ENCODE assay signal across 10 cellular contexts in the genomic region with DNA sequence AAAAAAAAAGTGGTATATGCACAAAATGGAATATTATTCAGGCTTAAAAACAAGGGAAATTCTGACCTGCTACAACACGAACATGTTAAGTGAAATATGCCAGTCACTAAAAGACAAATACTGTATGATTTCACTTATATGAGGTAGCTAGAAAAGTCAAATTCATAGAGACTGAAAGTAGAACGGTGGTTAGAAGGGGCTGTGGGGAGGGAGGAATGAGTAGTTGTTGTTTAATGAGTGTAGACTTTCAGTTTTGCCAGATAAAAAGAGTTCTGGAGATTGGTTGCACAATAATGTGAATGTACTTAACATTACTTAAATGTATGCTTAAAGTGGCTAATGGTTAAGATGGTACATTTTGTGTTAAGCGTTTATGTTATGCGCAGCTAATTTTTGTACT.
DNase-seq lines count a peak whose midpoint lies in the region; ATAC-seq and TF ChIP-seq lines count a peak whose summit lies in the region.
"Had no signal": no experiment of that assay in that cellular context is flagged by ENCODE, and none has a peak within 500 bp of the region (broad histone marks: within the 10 kb centered on the region; RNA-seq: fewer than 3 reads in every experiment).

No MANE protein-coding gene starts in this region.

- no peaks in the 10 kb centered on the region for H3K36me3 Mint-ChIP-seq in activated naive CD8-positive, alpha-beta T cell
- H3K36me3 Mint-ChIP-seq in H9 (ENCODE audit: insufficient read depth in 1 of 3, low read depth in 3 of 3): no peaks in the 10 kb centered on the region

- no peak overlapping the region for H3K4me2 ChIP-seq in H9 (ENCODE audit: insufficient read depth, insufficient read length, low read length)

- H2BK5ac ChIP-seq in H9 (ENCODE audit: insufficient read length, low read length): no peak overlapping the region

- no peaks in the 10 kb centered on the region for H4K20me1 ChIP-seq in H9 (ENCODE audit: control insufficient read depth, insufficient read depth, insufficient read length)

- no peaks in the 10 kb centered on the region; the same call in 1 of the 2 replicates for H3K4me1 ChIP-seq in H9 (ENCODE audit: insufficient read depth, low read length)

- no peak overlapping the region for H3K27ac ChIP-seq in H9 (ENCODE audit: insufficient read length, low read depth, low read length)
- no peak overlapping the region for H3K27ac ChIP-seq in caudate nucleus (ENCODE audit: low read depth, low read length)

- H3K27me3 Mint-ChIP-seq in activated naive CD8-positive, alpha-beta T cell: no peaks in the 10 kb centered on the region
- no peaks in the 10 kb centered on the region for H3K27me3 Mint-ChIP-seq in H9 (ENCODE audit: low read depth)

- H3K9ac ChIP-seq in H9 (ENCODE audit: extremely low read depth, insufficient read length, low read length): no peak overlapping the region

- H4K8ac ChIP-seq in H9 (replicated peaks; ENCODE audit: insufficient read length, low read depth, low read length): no peak overlapping the region

- H4K91ac ChIP-seq in H9 (ENCODE audit: insufficient read length, low read depth, low read length): no peak overlapping the region

- ATAC-seq in GM18873 (IDR thresholded peaks at IDR 0.05; ENCODE audit: low FRiP score, unreplicated experiment) (peak; percentile 44), GM21515 (IDR thresholded peaks at IDR 0.05; ENCODE audit: unreplicated experiment) (peak; percentile 61), HG03175 (IDR thresholded peaks at IDR 0.05; ENCODE audit: unreplicated experiment) (peak; percentile 50)

- no peak overlapping the region for H2AFZ ChIP-seq in H9 (ENCODE audit: low read length)

- peak overlapping the region; percentile 64 for H3K27ac Mint-ChIP-seq in activated naive CD8-positive, alpha-beta T cell
- H3K27ac Mint-ChIP-seq in H9: no peak overlapping the region

- H3K56ac ChIP-seq in H9 (ENCODE audit: insufficient read length, low read depth, low read length): no peak overlapping the region

- DNase-seq in NCI-H187 treated with DMSO at 0.1 percent for 48 hours (lab: John Stamatoyannopoulos, UW) (no peak), H9 (no peak), caudate nucleus (lab: John Stamatoyannopoulos, UW) (no peak)
- DNase-seq: dermis blood vessel endothelial cell, NCI-H1092 treated with DMSO at 0.1 percent for 48 hours had no signal

- no peak overlapping the region for H2BK12ac ChIP-seq in H9 (ENCODE audit: insufficient read length, low read depth, low read length)

- no peak overlapping the region for H3T11ph ChIP-seq in H9 (ENCODE audit: low read length)

- peak overlapping the region; percentile 32 for H3K4me3 Mint-ChIP-seq in activated naive CD8-positive, alpha-beta T cell
- no peak overlapping the region for H3K4me3 Mint-ChIP-seq in H9
- H3K4me3 Mint-ChIP-seq: neural crest cell had no signal

- H2BK15ac ChIP-seq in H9 (ENCODE audit: low read depth, low read length): no peak overlapping the region

- H3K4ac ChIP-seq in H9 (ENCODE audit: low read depth, low read length): no peak overlapping the region

- no peak overlapping the region for H2AK5ac ChIP-seq in H9 (ENCODE audit: insufficient read length, low read length)

- no peak for TF ChIP-seq CTCF in H9 (conservative IDR thresholded peaks at IDR 0.05)

- H4K5ac ChIP-seq in H9 (ENCODE audit: insufficient read length, low read depth, low read length): no peak overlapping the region

- H2BK120ac ChIP-seq in H9 (ENCODE audit: low read depth, low read length, poor library complexity, severe bottlenecking): no peak overlapping the region

- no CpG with 5 or more reads among the region's 4 CpGs for WGBS in H9 (ENCODE audit: extremely low coverage, insufficient read length, low lambda C conversion rate)

- H3K9me3 Mint-ChIP-seq in activated naive CD8-positive, alpha-beta T cell (ENCODE audit: low read depth): no peaks in the 10 kb centered on the region
- H3K9me3 Mint-ChIP-seq in H9: no peaks in the 10 kb centered on the region
- H3K9me3 Mint-ChIP-seq: neural crest cell had no signal

- no peaks in the 10 kb centered on the region for H3K79me2 ChIP-seq in H9 (ENCODE audit: insufficient read depth, low read length)

- H3K9me3 ChIP-seq in H9 (ENCODE audit: control insufficient read depth, low read depth, low read length): no peaks in the 10 kb centered on the region

- H3K79me1 ChIP-seq in H9 (ENCODE audit: insufficient read depth, low read depth, low read length, poor library complexity, severe bottlenecking): no peaks in the 10 kb centered on the region

- no peak overlapping the region for H3K18ac ChIP-seq in H9 (ENCODE audit: insufficient read length, low read depth, low read length)

- H2BK20ac ChIP-seq in H9 (ENCODE audit: low read depth, low read length, poor library complexity, severe bottlenecking): no peak overlapping the region

- no peak overlapping the region for H3K23ac ChIP-seq in H9 (ENCODE audit: insufficient read length, low read depth, low read length)

- H3K27me3 ChIP-seq in H9 (ENCODE audit: insufficient read depth, low read length): no peaks in the 10 kb centered on the region

- peaks cover 53% of the 10 kb centered on the region for H3K4me1 Mint-ChIP-seq in activated naive CD8-positive, alpha-beta T cell (ENCODE audit: low read depth)
- H3K4me1 Mint-ChIP-seq in H9: peaks cover 17 to 18% of the 10 kb centered on the region in 2 experiments
- H3K4me1 Mint-ChIP-seq: neural crest cell had no signal

- H3K23me2 ChIP-seq in H9 (ENCODE audit: insufficient read length, low read depth, low read length, poor library complexity, severe bottlenecking): no peaks in the 10 kb centered on the region

- H3K14ac ChIP-seq in H9 (ENCODE audit: insufficient read depth, low read length): no peak overlapping the region
